In the genomic region with DNA sequence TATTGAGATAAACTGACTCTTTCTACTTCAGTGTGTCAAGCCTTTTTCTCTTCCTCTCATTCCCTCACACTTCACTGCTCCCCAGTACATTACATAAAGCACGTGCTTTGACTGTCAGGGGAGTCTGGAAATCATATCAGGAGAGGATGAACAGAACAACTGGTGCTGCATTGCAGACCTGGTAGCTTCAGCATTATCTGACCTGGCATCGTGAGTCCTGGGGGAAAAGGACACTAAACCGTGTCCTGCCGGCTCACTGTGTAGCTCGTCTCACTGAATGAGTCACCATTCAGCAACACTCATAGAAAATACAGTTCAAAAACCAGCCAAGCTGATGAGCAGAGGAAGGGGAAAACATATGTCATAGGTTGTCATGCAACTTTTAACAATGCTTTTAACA, we compare ENCODE assay signal across 11 cellular contexts.
DNase-seq lines count a peak whose midpoint lies in the region; ATAC-seq and TF ChIP-seq lines count a peak whose summit lies in the region.
"Had no signal": no experiment of that assay in that cellular context is flagged by ENCODE, and none has a peak within 500 bp of the region (broad histone marks: within the 10 kb centered on the region; RNA-seq: fewer than 3 reads in every experiment).

No MANE protein-coding gene starts in this region.

- no peak overlapping the region for H2AFZ ChIP-seq in mesenchymal stem cell (ENCODE audit: low read depth, low read length)

- no peak overlapping the region for H3K27ac ChIP-seq in mesenchymal stem cell (ENCODE audit: low read length, poor library complexity, severe bottlenecking)

- no peak overlapping the region for H4K8ac ChIP-seq in mesenchymal stem cell (ENCODE audit: low read length)

- H3K79me1 ChIP-seq in mesenchymal stem cell (replicated peaks; ENCODE audit: low read length, poor library complexity, severe bottlenecking): no peaks in the 10 kb centered on the region

- H3K4me1 ChIP-seq in mesenchymal stem cell (ENCODE audit: control insufficient read depth, insufficient read depth, low read depth, low read length): no peaks in the 10 kb centered on the region

- H3K27me3 Mint-ChIP-seq in activated CD4-positive, alpha-beta memory T cell treated with anti-CD3 and anti-CD28 coated beads for 36 hours: no peaks in the 10 kb centered on the region

- no peak overlapping the region for H3K9ac ChIP-seq in mesenchymal stem cell (ENCODE audit: low read length)

- H2AK5ac ChIP-seq in mesenchymal stem cell (ENCODE audit: low read length, severe bottlenecking): no peak overlapping the region

- POLR2A ChIA-PET in activated CD4-positive, alpha-beta memory T cell treated with anti-CD3 and anti-CD28 coated beads for 36 hours (lab: Charles Lee): no interaction called here

- no peak overlapping the region for H3K14ac ChIP-seq in mesenchymal stem cell (ENCODE audit: low read length in 2 of 2)

- H3K4me3 ChIP-seq in astrocyte of the spinal cord (ENCODE audit: low read depth, low read length): no peak overlapping the region
- H3K4me3 ChIP-seq in mesenchymal stem cell (ENCODE audit: insufficient read depth in 1 of 2, low read depth in 1 of 2, low read length in 2 of 2): no peak overlapping the region

- no peak overlapping the region for H4K91ac ChIP-seq in mesenchymal stem cell (ENCODE audit: low read length)

- ATAC-seq in GM18867 (IDR thresholded peaks at IDR 0.05; ENCODE audit: unreplicated experiment) (peak; percentile 66), HG03354 (IDR thresholded peaks at IDR 0.05; ENCODE audit: poor library complexity, severe bottlenecking, unreplicated experiment) (no peak), HG03571 (IDR thresholded peaks at IDR 0.05; ENCODE audit: unreplicated experiment) (no peak)

- H2BK12ac ChIP-seq in mesenchymal stem cell (ENCODE audit: low read length in 2 of 2): no peak overlapping the region

- no peaks in the 10 kb centered on the region for H3K36me3 Mint-ChIP-seq in activated CD4-positive, alpha-beta memory T cell treated with anti-CD3 and anti-CD28 coated beads for 36 hours

- H3K4ac ChIP-seq in mesenchymal stem cell (ENCODE audit: low read depth in 1 of 2, low read length in 2 of 2): no peak overlapping the region

- no peaks in the 10 kb centered on the region for H3K36me3 ChIP-seq in mesenchymal stem cell (ENCODE audit: control insufficient read depth in 1 of 2, insufficient read depth in 2 of 2, low read depth in 1 of 2, low read length in 2 of 2)

- H3K27ac Mint-ChIP-seq in activated CD4-positive, alpha-beta memory T cell treated with anti-CD3 and anti-CD28 coated beads for 36 hours: no peak overlapping the region
- H3K27ac Mint-ChIP-seq: nephron progenitor cell had no signal

- in situ Hi-C loops in astrocyte of the spinal cord (cut with HindIII; ENCODE audit: low sequenced_read_pairs): no loop called here

- H2BK5ac ChIP-seq in mesenchymal stem cell (ENCODE audit: low read depth, low read length, poor library complexity, severe bottlenecking): no peak overlapping the region

- no peak overlapping the region for H3K4me2 ChIP-seq in mesenchymal stem cell (ENCODE audit: low read length, poor library complexity, severe bottlenecking)

- H3K18ac ChIP-seq in mesenchymal stem cell (ENCODE audit: low read depth in 1 of 2, low read length in 2 of 2): no peak overlapping the region

- intact Hi-C loops in activated CD4-positive, alpha-beta memory T cell treated with anti-CD3 and anti-CD28 coated beads for 36 hours (cut with micrococcal nuclease): no loop called here

- CTCF ChIA-PET in activated CD4-positive, alpha-beta memory T cell treated with anti-CD3 and anti-CD28 coated beads for 36 hours (lab: Charles Lee): no interaction called here

- H3K4me3 Mint-ChIP-seq in activated CD4-positive, alpha-beta memory T cell treated with anti-CD3 and anti-CD28 coated beads for 36 hours: no peak overlapping the region
- H3K4me3 Mint-ChIP-seq: nephron progenitor cell had no signal

- 8% methylated on average over 5 of the region's 5 CpGs for WGBS in mesenchymal stem cell

- no peaks in the 10 kb centered on the region for H3K27me3 ChIP-seq in mesenchymal stem cell (ENCODE audit: control insufficient read depth in 1 of 2, insufficient read depth in 1 of 2, low read length in 2 of 2)

- H2BK120ac ChIP-seq in mesenchymal stem cell (ENCODE audit: low read depth, low read length): no peak overlapping the region

- no peak overlapping the region for H3K23ac ChIP-seq in mesenchymal stem cell (ENCODE audit: low read length in 2 of 2)

- H3K9me3 ChIP-seq in mesenchymal stem cell (ENCODE audit: control insufficient read depth, low read length): no peaks in the 10 kb centered on the region

- DNase-seq in HK-2 (ENCODE audit: unreplicated experiment): peak; percentile 27
- DNase-seq in astrocyte of the spinal cord (ENCODE audit: low read depth, low spot score): peak; percentile 61
- peak; percentile 2 for DNase-seq in mesenchymal stem cell
- DNase-seq in activated CD4-positive, alpha-beta memory T cell treated with anti-CD3 and anti-CD28 coated beads for 36 hours: no peak
- DNase-seq in stimulated activated CD8-positive, alpha-beta memory T cell treated with anti-CD3 and anti-CD28 coated beads, Interleukin-4, amount 100 ng/mL, for 48 hours: no peak
- DNase-seq: activated gamma-delta T cell, foreskin melanocyte, nephron progenitor cell had no signal

- no peaks in the 10 kb centered on the region for H3K9me3 Mint-ChIP-seq in activated CD4-positive, alpha-beta memory T cell treated with anti-CD3 and anti-CD28 coated beads for 36 hours
- H3K9me3 Mint-ChIP-seq: nephron progenitor cell had no signal

- TF ChIP-seq CTCF in astrocyte of the spinal cord (IDR thresholded peaks at IDR 0.05; ENCODE audit: low read depth, low read length): no peak

- no peak overlapping the region for H2BK15ac ChIP-seq in mesenchymal stem cell (ENCODE audit: low read depth, poor library complexity, severe bottlenecking)

- no peaks in the 10 kb centered on the region for H3K4me1 Mint-ChIP-seq in activated CD4-positive, alpha-beta memory T cell treated with anti-CD3 and anti-CD28 coated beads for 36 hours (ENCODE audit: low read depth)

Comparison
In these comparisons a context has a peak if more than half of its experiments do, and no peak if none do; other contexts are left out.
1. DNase-seq: peak in HK-2 (single experiment), astrocyte of the spinal cord (single experiment) and mesenchymal stem cell (single experiment); none in activated CD4-positive, alpha-beta memory T cell treated with anti-CD3 and anti-CD28 coated beads for 36 hours (single experiment) and stimulated activated CD8-positive, alpha-beta memory T cell treated with anti-CD3 and anti-CD28 coated beads, Interleukin-4, amount 100 ng/mL, for 48 hours (single experiment).